9 cellular contexts compared by ENCODE assay signal in genomic region chr12:120236124-120236398, GRCh38. TPM values are rescaled to one million over a fixed set of nuclear protein-coding genes. Genes with fewer than 3 reads are reported as not detected.
DNase-seq lines count a peak whose midpoint lies in the region; ATAC-seq and TF ChIP-seq lines count a peak whose summit lies in the region.
"Had no signal": no experiment of that assay in that cellular context is flagged by ENCODE, and none has a peak within 500 bp of the region (broad histone marks: within the 10 kb centered on the region; RNA-seq: fewer than 3 reads in every experiment).

No MANE protein-coding gene starts in this region.

- DNase-seq in left ventricle myocardium inferior: no peak
- DNase-seq in left cardiac atrium: no peak
- no peak for DNase-seq in effector memory CD4-positive, alpha-beta T cell
- DNase-seq in neural crest cell (ENCODE audit: low read depth, low spot score): no peak
- DNase-seq in uterus: no peak
- DNase-seq in hypothalamus (lab: John Stamatoyannopoulos, UW): no peak
- DNase-seq: MG63 had no signal

- H3K9me3 ChIP-seq in left ventricle myocardium inferior (replicated peaks) (no peaks in the 10 kb centered on the region), uterus (no peaks in the 10 kb centered on the region)
- H3K9me3 ChIP-seq in effector memory CD4-positive, alpha-beta T cell (ENCODE audit: control insufficient read depth, low read length): no peaks in the 10 kb centered on the region
- H3K9me3 ChIP-seq: MG63 had no signal

- peaks cover 100% of the 10 kb centered on the region for H3K4me1 ChIP-seq in left ventricle myocardium inferior
- H3K4me1 ChIP-seq in effector memory CD4-positive, alpha-beta T cell (ENCODE audit: control insufficient read depth, insufficient read depth, low read length, poor library complexity, severe bottlenecking): peaks cover 69% of the 10 kb centered on the region
- H3K4me1 ChIP-seq in uterus: peaks cover 28 to 40% of the 10 kb centered on the region in 2 donors

- H3K27ac ChIP-seq in left ventricle myocardium inferior (replicated peaks): peak overlapping the region; percentile 96
- peak overlapping the region; percentile 12 for H3K27ac ChIP-seq in effector memory CD4-positive, alpha-beta T cell (ENCODE audit: insufficient read depth, low read length, poor library complexity, severe bottlenecking)
- H3K27ac ChIP-seq in uterus: peak overlapping the region; percentile 93 to 97

- H3K36me3 Mint-ChIP-seq in neural crest cell (ENCODE audit: low read depth): no peaks in the 10 kb centered on the region

- H3K27me3 ChIP-seq in left ventricle myocardium inferior (ENCODE audit: low read depth): no peaks in the 10 kb centered on the region
- no peaks in the 10 kb centered on the region for H3K27me3 ChIP-seq in effector memory CD4-positive, alpha-beta T cell (replicated peaks; ENCODE audit: control insufficient read depth, insufficient read depth, low read length, poor library complexity, severe bottlenecking)
- no peaks in the 10 kb centered on the region for H3K27me3 ChIP-seq in uterus
- H3K27me3 ChIP-seq: MG63 had no signal

- no peak overlapping the region for H3K4me3 ChIP-seq in left ventricle myocardium inferior
- H3K4me3 ChIP-seq in effector memory CD4-positive, alpha-beta T cell (ENCODE audit: insufficient read depth, low read depth, low read length, poor library complexity, severe bottlenecking): no peak overlapping the region
- no peak overlapping the region for H3K4me3 ChIP-seq in uterus
- H3K4me3 ChIP-seq: MG63 had no signal

- H3K4me1 Mint-ChIP-seq in neural crest cell: peaks cover 51% of the 10 kb centered on the region

- H3K4me3 Mint-ChIP-seq in neural crest cell: no peak overlapping the region

- H3K9me3 Mint-ChIP-seq in neural crest cell: no peaks in the 10 kb centered on the region

- no peaks in the 10 kb centered on the region for H3K27me3 Mint-ChIP-seq in neural crest cell (ENCODE audit: low read depth)

- intact Hi-C loops in left ventricle myocardium inferior (cut with micrococcal nuclease): no loop called here
- intact Hi-C loops in left cardiac atrium (cut with DNase I): no loop called here
- intact Hi-C loops in uterus (cut with DNase I; ENCODE audit: low total_unique reads): no loop called here

- H3K36me3 ChIP-seq in left ventricle myocardium inferior: no peaks in the 10 kb centered on the region
- peaks cover 3% of the 10 kb centered on the region for H3K36me3 ChIP-seq in effector memory CD4-positive, alpha-beta T cell (ENCODE audit: control insufficient read depth, insufficient read depth, low read length)
- no peaks in the 10 kb centered on the region for H3K36me3 ChIP-seq in uterus

- ATAC-seq in left cardiac atrium: no peak
- ATAC-seq in HG03342 (IDR thresholded peaks at IDR 0.05; ENCODE audit: unreplicated experiment): no peak
- no peak for ATAC-seq in GM19324 (IDR thresholded peaks at IDR 0.05; ENCODE audit: low FRiP score, unreplicated experiment)

- no peak for TF ChIP-seq POLR2A in uterus (IDR thresholded peaks at IDR 0.05)

- TF ChIP-seq CTCF in left ventricle myocardium inferior (IDR thresholded peaks at IDR 0.05; ENCODE audit: borderline replicate concordance) (no peak), neural crest cell (conservative IDR thresholded peaks at IDR 0.05) (no peak), uterus (IDR thresholded peaks at IDR 0.05) (no peak)

- peak overlapping the region; percentile 50 for H3K27ac Mint-ChIP-seq in neural crest cell (ENCODE audit: unreplicated experiment)

RNA-seq across cellular contexts. Expression of gene PXN, which starts 29.5 kb away (rescaled TPM):
- total RNA-seq in left ventricle myocardium inferior (59.8 TPM), left cardiac atrium (10 to 100 TPM; 70.3 to 86.1 TPM), neural crest cell (54.5 and 61.5 TPM in 2 replicates), uterus (100 to 1,000 TPM in 1 of 4 donors, 10 to 100 TPM in 3; 29.6 to 211 (median 41.2) TPM)

RNA-seq across cellular contexts. Expression of gene RPLP0, which starts 35.1 kb away (rescaled TPM):
- total RNA-seq in left ventricle myocardium inferior (712 TPM), left cardiac atrium (1,000 to 10,000 TPM; 1,049 to 1,054 TPM), neural crest cell (2,997 and 3,023 TPM in 2 replicates), uterus (1,000 to 10,000 TPM; 1,775 to 3,691 (median 3,260) TPM)

RNA-seq across cellular contexts. Expression of gene GCN1, which starts 41.5 kb away (rescaled TPM):
- total RNA-seq in left ventricle myocardium inferior (36.0 TPM), left cardiac atrium (10 to 100 TPM; 36.1 to 51.9 TPM), neural crest cell (108 and 114 TPM in 2 replicates), uterus (100 to 1,000 TPM in 1 of 4 donors, 10 to 100 TPM in 3; 50.5 to 106 (median 64.3) TPM)

RNA-seq across cellular contexts. Expression of gene RNU4-2, which starts 55.6 kb away (rescaled TPM):
- total RNA-seq in left ventricle myocardium inferior (22,484 TPM), left cardiac atrium (over 10,000 TPM; 14,688 to 67,133 TPM), neural crest cell (5,010 and 5,494 TPM in 2 replicates), uterus (over 10,000 TPM in 1 of 4 donors, under 1 TPM in 3; under 0.01 to 24,687 (median under 0.01) TPM)

RNA-seq across cellular contexts. Expression of gene RNU4-1, which starts 57.0 kb away (rescaled TPM):
- 2,088 TPM for total RNA-seq in left ventricle myocardium inferior
- 1,000 to 10,000 TPM; 1,261 to 6,779 TPM for total RNA-seq in left cardiac atrium
- 4,497 and 4,941 TPM in 2 replicates for total RNA-seq in neural crest cell
- 1,000 to 10,000 TPM in 1 of 4 donors, under 1 TPM in 3; under 0.01 to 2,308 (median under 0.01) TPM for total RNA-seq in uterus

Comparison
In these comparisons a context has a peak if more than half of its experiments do, and no peak if none do; other contexts are left out.
1. H3K27ac ChIP-seq: peak in every context shown above with its lines; median percentile 96 in left ventricle myocardium inferior; 95 in uterus; 12 in effector memory CD4-positive, alpha-beta T cell.